1 cellular context compared by ENCODE assay signal in the genomic region with DNA sequence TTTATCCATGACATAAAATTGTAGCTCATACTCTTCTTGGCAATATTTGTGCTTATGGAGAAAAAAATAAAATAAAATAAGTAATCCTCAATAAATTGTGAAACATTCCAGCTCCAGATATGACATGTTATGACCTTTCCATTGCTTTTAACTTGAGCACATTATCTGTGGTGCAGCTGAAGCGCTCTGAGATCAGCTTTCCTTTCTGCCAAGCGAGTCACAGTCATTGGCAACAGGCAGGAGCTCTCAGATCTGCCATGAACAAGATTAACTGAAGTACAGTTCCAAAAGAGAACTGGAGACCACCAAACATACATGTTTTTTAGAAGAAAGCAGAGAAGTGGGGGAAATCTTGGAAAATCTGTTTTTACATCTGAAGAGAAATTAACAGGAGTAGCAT.
TF ChIP-seq lines count a peak whose summit lies in the region.

No MANE protein-coding gene starts in this region.

TF ChIP-seq in H1, 55 proteins besides CTCF, POLR2A, EP300 and RAD21:
- no peak for TF ChIP-seq CHD2 (IDR thresholded peaks at IDR 0.05; ENCODE audit: low read length)
- no peak for TF ChIP-seq CBX5 (IDR thresholded peaks at IDR 0.05; ENCODE audit: low read depth, low read length)
- no peak for TF ChIP-seq RBBP5 (IDR thresholded peaks at IDR 0.05; ENCODE audit: borderline replicate concordance, low read depth, low read length)
- no peak for TF ChIP-seq RXRA (IDR thresholded peaks at IDR 0.05; ENCODE audit: insufficient read depth, low read depth, low read length)
- TF ChIP-seq, protein P1, sequence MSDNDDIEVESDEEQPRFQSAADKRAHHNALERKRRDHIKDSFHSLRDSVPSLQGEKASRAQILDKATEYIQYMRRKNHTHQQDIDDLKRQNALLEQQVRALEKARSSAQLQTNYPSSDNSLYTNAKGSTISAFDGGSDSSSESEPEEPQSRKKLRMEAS (IDR thresholded peaks at IDR 0.05) = no peak
- TF ChIP-seq HDAC2 (IDR thresholded peaks at IDR 0.05; ENCODE audit: borderline replicate concordance in 1 of 2, low read depth in 2 of 2, low read length in 2 of 2) = no peak
- no peak for TF ChIP-seq PHF8 (conservative IDR thresholded peaks at IDR 0.05; ENCODE audit: low read depth, low read length)
- no peak for TF ChIP-seq SUZ12 (IDR thresholded peaks at IDR 0.05; ENCODE audit: low read length)
- no peak for TF ChIP-seq TAF1 (IDR thresholded peaks at IDR 0.05; ENCODE audit: low read depth, low read length)
- TF ChIP-seq CTBP2 (IDR thresholded peaks at IDR 0.05; ENCODE audit: borderline replicate concordance, insufficient read depth, insufficient read length, low read length) = no peak
- no peak for TF ChIP-seq KDM4A (IDR thresholded peaks at IDR 0.05; ENCODE audit: low read depth, low read length, severe bottlenecking)
- no peak for TF ChIP-seq KDM5A (IDR thresholded peaks at IDR 0.05; ENCODE audit: low read length)
- TF ChIP-seq TBP (IDR thresholded peaks at IDR 0.05; ENCODE audit: low read depth, low read length) = no peak
- TF ChIP-seq YY1 (IDR thresholded peaks at IDR 0.05; ENCODE audit: low read depth, low read length) = no peak
- no peak for TF ChIP-seq CEBPB (IDR thresholded peaks at IDR 0.05; ENCODE audit: low read depth, low read length)
- TF ChIP-seq SIN3A (conservative IDR thresholded peaks at IDR 0.05 in 1 of 2, IDR thresholded peaks at IDR 0.05 in 1 of 2; ENCODE audit: low read depth in 1 of 2, low read length in 2 of 2) = no peak
- no peak for TF ChIP-seq TCF12 (IDR thresholded peaks at IDR 0.05; ENCODE audit: low read depth, low read length)
- TF ChIP-seq KDM1A (IDR thresholded peaks at IDR 0.05; ENCODE audit: borderline replicate concordance, low read length) = no peak
- TF ChIP-seq EGR1 (IDR thresholded peaks at IDR 0.05; ENCODE audit: borderline replicate concordance, low read depth, low read length) = no peak
- no peak for TF ChIP-seq SRF (IDR thresholded peaks at IDR 0.05; ENCODE audit: low read depth, low read length)
